ENCODE assay signal across 23 cellular contexts in the genomic region with DNA sequence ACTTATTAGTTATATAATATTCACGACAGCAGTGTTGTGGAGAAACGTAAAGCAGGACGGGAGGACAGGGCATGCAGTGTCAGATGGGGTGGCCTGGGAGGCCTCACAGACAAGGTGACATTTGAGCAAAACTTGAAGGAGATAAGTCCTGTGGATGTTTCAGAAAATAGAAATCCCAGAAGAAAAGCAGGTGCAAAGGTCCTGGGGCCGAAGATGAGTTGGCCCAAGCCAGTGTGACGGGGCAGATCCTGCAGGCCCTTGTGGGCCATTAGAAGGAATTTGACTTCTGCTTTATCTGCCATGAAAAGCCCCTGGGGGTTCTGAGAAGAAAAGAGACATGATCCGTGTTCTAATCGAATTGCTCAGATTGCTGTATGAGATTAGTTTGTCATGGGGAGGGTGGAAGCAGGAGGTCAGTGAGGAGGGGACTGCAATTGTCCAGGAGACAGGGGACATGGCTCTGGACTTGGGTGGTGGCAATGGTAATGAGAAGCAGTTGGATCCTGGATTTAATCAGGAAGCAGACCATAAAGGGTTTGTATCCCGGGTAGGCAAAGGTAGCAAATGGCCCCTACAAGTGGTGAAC.
DNase-seq lines count a peak whose midpoint lies in the region; ATAC-seq, FAIRE-seq and TF ChIP-seq lines count a peak whose summit lies in the region.
"Had no signal": no experiment of that assay in that cellular context is flagged by ENCODE, and none has a peak within 500 bp of the region (broad histone marks: within the 10 kb centered on the region; RNA-seq: fewer than 3 reads in every experiment).

No MANE protein-coding gene starts in this region.

- H3K4me3 Mint-ChIP-seq in neural progenitor cell: no peak overlapping the region
- H3K4me3 Mint-ChIP-seq: B cell; CD4-positive, CD25-positive, alpha-beta regulatory T cell; CD8-positive, alpha-beta T cell; H9; HFFc6 had no signal

- peaks cover 10% of the 10 kb centered on the region for H3K27me3 Mint-ChIP-seq in neural progenitor cell (ENCODE audit: insufficient read depth, low read depth)

- no peaks in the 10 kb centered on the region for H3K9me2 ChIP-seq in SK-N-SH

- DNase-seq in SK-N-SH (no peak), K562 (ENCODE audit: extremely low read depth in 1 of 4, low spot score in 3 of 4) (no peak), neural progenitor cell (ENCODE audit: low spot score) (no peak), RCC 7860 (ENCODE audit: low spot score) (no peak)
- no peak for DNase-seq in activated CD8-positive, alpha-beta memory T cell treated with anti-CD3 and anti-CD28 coated beads for 24 hours
- DNase-seq: Caco-2; CD4-positive, CD25-positive, alpha-beta regulatory T cell; CD8-positive, alpha-beta T cell; DMS153; DND-41; GM23248; H9; HFFc6 had no signal

- TF ChIP-seq EP300 in SK-N-SH (IDR thresholded peaks at IDR 0.05; ENCODE audit: borderline replicate concordance in 1 of 2, low read depth in 1 of 2, low read length in 1 of 2) (no peak), K562 (IDR thresholded peaks at IDR 0.05; ENCODE audit: low read length) (no peak)

- H3K4me1 ChIP-seq in SK-N-SH (ENCODE audit: control insufficient read depth in 1 of 2, insufficient read depth in 2 of 2, low read depth in 1 of 2, low read length in 1 of 2) (no peaks in the 10 kb centered on the region; a peak in 1 of 4 replicates), K562 (replicated peaks in 1 of 2; ENCODE audit: control insufficient read depth in 2 of 2, insufficient read depth in 2 of 2, low read length in 2 of 2) (no peaks in the 10 kb centered on the region; a peak in 1 of 5 replicates), neural progenitor cell (no peaks in the 10 kb centered on the region)
- H3K4me1 ChIP-seq: BLaER1, Caco-2 had no signal

- H3K9me3 Mint-ChIP-seq in neural progenitor cell: peaks cover 5% of the 10 kb centered on the region
- H3K9me3 Mint-ChIP-seq: CD8-positive, alpha-beta T cell; H9 had no signal

- no peaks in the 10 kb centered on the region for H4K20me1 ChIP-seq in SK-N-SH (ENCODE audit: insufficient read depth)
- no peaks in the 10 kb centered on the region for H4K20me1 ChIP-seq in K562 (replicated peaks; ENCODE audit: control insufficient read depth, insufficient read depth, low read length)
- H4K20me1 ChIP-seq in neural progenitor cell (ENCODE audit: low read depth): no peaks in the 10 kb centered on the region
- H4K20me1 ChIP-seq: BLaER1 had no signal

- TF ChIP-seq RAD21 in SK-N-SH (IDR thresholded peaks at IDR 0.05; ENCODE audit: low read length) (no peak), K562 (CRISPR knock-in tag; conservative IDR thresholded peaks at IDR 0.05 in 1 of 2, IDR thresholded peaks at IDR 0.05 in 1 of 2) (no peak)

- TF ChIP-seq POLR2A in K562 (conservative IDR thresholded peaks at IDR 0.05): no peak

- in situ Hi-C loops in K562 (cut with MboI): no loop called here

- H3K9me1 ChIP-seq in K562 (ENCODE audit: control insufficient read depth, insufficient read depth, low read length): no peaks in the 10 kb centered on the region

- H3K4me2 ChIP-seq in SK-N-SH: no peak overlapping the region
- no peak overlapping the region for H3K4me2 ChIP-seq in K562 (ENCODE audit: insufficient read depth, low read length)
- no peak overlapping the region for H3K4me2 ChIP-seq in neural progenitor cell
- H3K4me2 ChIP-seq: BLaER1 had no signal

- H3K27me3 ChIP-seq in SK-N-SH (ENCODE audit: insufficient read depth): no peaks in the 10 kb centered on the region
- H3K27me3 ChIP-seq in K562 (ENCODE audit: control insufficient read depth in 2 of 2, insufficient read depth in 2 of 2, low read length in 2 of 2): peaks cover 0 to 29% of the 10 kb centered on the region in 2 experiments; a peak in 2 of 5 replicates
- H3K27me3 ChIP-seq in neural progenitor cell: no peaks in the 10 kb centered on the region
- H3K27me3 ChIP-seq: BLaER1 had no signal

- ATAC-seq in SK-N-SH treated with all-trans-retinoic acid at 6 μM for 48 hours (no peak), K562 (no peak)
- ATAC-seq: CD8-positive, alpha-beta T cell; HCT116 had no signal

- H3K9me3 ChIP-seq in SK-N-SH: no peaks in the 10 kb centered on the region
- H3K9me3 ChIP-seq in K562 (replicated peaks; ENCODE audit: control insufficient read depth, insufficient read depth, low read depth, low read length): no peaks in the 10 kb centered on the region
- no peaks in the 10 kb centered on the region for H3K9me3 ChIP-seq in neural progenitor cell (ENCODE audit: low read depth)
- H3K9me3 ChIP-seq: BLaER1 had no signal

- no peaks in the 10 kb centered on the region for H3K36me3 Mint-ChIP-seq in neural progenitor cell
- H3K36me3 Mint-ChIP-seq: CD4-positive, CD25-positive, alpha-beta regulatory T cell; CD8-positive, alpha-beta T cell had no signal

- no peaks in the 10 kb centered on the region for H3K79me2 ChIP-seq in SK-N-SH (ENCODE audit: insufficient read depth)
- no peaks in the 10 kb centered on the region for H3K79me2 ChIP-seq in K562 (ENCODE audit: control insufficient read depth, insufficient read depth, low read length)
- no peaks in the 10 kb centered on the region for H3K79me2 ChIP-seq in neural progenitor cell (ENCODE audit: low read depth)

- FAIRE-seq in K562 (lab: Jason Lieb, UNC) (no peak), RCC 7860 (lab: Jason Lieb, UNC) (no peak)
- FAIRE-seq: A204.1, G401.6, GM12892, GM19239 had no signal

- H3F3A ChIP-seq in SK-N-SH (replicated peaks; ENCODE audit: insufficient read depth) (no peaks in the 10 kb centered on the region), neural progenitor cell (ENCODE audit: low read depth) (no peaks in the 10 kb centered on the region)

- POLR2A ChIA-PET in SK-N-SH (lab: Yijun Ruan, JAX): no interaction called here
- POLR2A ChIA-PET in K562 (lab: Yijun Ruan, JAX): no interaction called here

- H3K4me1 Mint-ChIP-seq in neural progenitor cell: peaks cover 2% of the 10 kb centered on the region
- H3K4me1 Mint-ChIP-seq: B cell; CD4-positive, CD25-positive, alpha-beta regulatory T cell; H9 had no signal

- H3K4me3 ChIP-seq in SK-N-SH (ENCODE audit: low read depth in 2 of 2, low read length in 1 of 2) (no peak overlapping the region), K562 (no peak overlapping the region), neural progenitor cell (no peak overlapping the region)
- H3K4me3 ChIP-seq: BLaER1, GM23248 had no signal

- no peak overlapping the region for H3K9ac ChIP-seq in SK-N-SH
- no peak overlapping the region for H3K9ac ChIP-seq in K562 (ENCODE audit: insufficient read depth in 1 of 2, low read depth in 2 of 2, low read length in 2 of 2)
- no peak overlapping the region for H3K9ac ChIP-seq in neural progenitor cell
- H3K9ac ChIP-seq: BLaER1, GM23248 had no signal

- CTCF ChIA-PET in SK-N-SH (lab: Yijun Ruan, JAX): no interaction called here
- CTCF ChIA-PET in K562 (lab: Yijun Ruan, JAX; ENCODE audit: low intra/inter-chr PET ratio): no interaction called here

- BruUV-seq in K562 (replicated peaks; lab: Mats Ljungman, UMichigan): no TSS peak

- no peak overlapping the region for H2AFZ ChIP-seq in SK-N-SH (ENCODE audit: low read depth)
- H2AFZ ChIP-seq in K562 (ENCODE audit: low read depth, low read length): no peak overlapping the region
- no peak overlapping the region for H2AFZ ChIP-seq in neural progenitor cell (replicated peaks)
- H2AFZ ChIP-seq: GM23248 had no signal

- no peaks in the 10 kb centered on the region for H3K36me3 ChIP-seq in SK-N-SH (replicated peaks in 1 of 2; ENCODE audit: control insufficient read depth in 1 of 2, insufficient read depth in 2 of 2, low read length in 1 of 2)
- H3K36me3 ChIP-seq in K562 (ENCODE audit: control insufficient read depth, insufficient read depth, low read length): no peaks in the 10 kb centered on the region
- no peaks in the 10 kb centered on the region for H3K36me3 ChIP-seq in neural progenitor cell
- H3K36me3 ChIP-seq: BLaER1 had no signal

- intact Hi-C loops in K562 (cut with micrococcal nuclease): no loop called here

- TF ChIP-seq CTCF in SK-N-SH (IDR thresholded peaks at IDR 0.05) (no peak), K562 (IDR thresholded peaks at IDR 0.05 in 2 of 3, conservative IDR thresholded peaks at IDR 0.05 in 1 of 3; ENCODE audit: insufficient read depth in 2 of 3, low read depth in 1 of 3, low read length in 3 of 3) (no peak), neural progenitor cell (IDR thresholded peaks at IDR 0.05) (no peak)

- H3K27ac ChIP-seq in SK-N-SH (ENCODE audit: low read depth in 2 of 2, low read length in 1 of 2): no peak overlapping the region
- no peak overlapping the region for H3K27ac ChIP-seq in K562 (ENCODE audit: extremely low read depth, low read depth, low read length)
- H3K27ac ChIP-seq in neural progenitor cell: no peak overlapping the region
- H3K27ac ChIP-seq: 22Rv1, BLaER1, C4-2B, GM23248 had no signal

- H3K27ac Mint-ChIP-seq in neural progenitor cell: peak overlapping the region; percentile 79
- H3K27ac Mint-ChIP-seq: B cell; CD4-positive, CD25-positive, alpha-beta regulatory T cell; CD8-positive, alpha-beta T cell; H9; HFFc6 had no signal

- 46% methylated on average over 8 of the region's 8 CpGs for WGBS in SK-N-SH (ENCODE audit: low lambda C conversion rate)
- 0% methylated on average over 8 of the region's 8 CpGs for WGBS in K562 (ENCODE audit: insufficient coverage, low coverage, missing lambda C conversion rate)

TF ChIP-seq in SK-N-SH, 30 proteins besides CTCF, POLR2A, EP300 and RAD21:
- TF ChIP-seq GATA2 (CRISPR knock-in tag; IDR thresholded peaks at IDR 0.05) (0 out of 2 replicates have a peak, but pooled peaks have one; percentile 5), RFX5 (IDR thresholded peaks at IDR 0.05; ENCODE audit: low read length) (no peak)
TF ChIP-seq in SK-N-SH: peak in this region for 1.

TF ChIP-seq in K562, 482 proteins besides CTCF, POLR2A, EP300 and RAD21:
- TF ChIP-seq SMARCE1 (IDR thresholded peaks at IDR 0.05) (no peak), RBM25 (IDR thresholded peaks at IDR 0.05; ENCODE audit: low read depth, low read length, severe bottlenecking) (peak; percentile 75)
TF ChIP-seq in K562: peak in this region for 1.

Comparison
In these comparisons a context has a peak if more than half of its experiments do, and no peak if none do; other contexts are left out.
1. Of the 27 proteins assayed by ChIP-seq in both K562 and SK-N-SH: peak only in K562: none; only in SK-N-SH: GATA2; in both: none; in neither: 26.